Comparison of ENCODE assay signal across 25 cellular contexts in genomic region chr1:66919063-66919462, GRCh38.
"Had no signal": no experiment of that assay in that cellular context is flagged by ENCODE, and none has a peak within 500 bp of the region (broad histone marks: within the 10 kb centered on the region; RNA-seq: fewer than 3 reads in every experiment).

No MANE protein-coding gene starts in this region.

- DNase-seq: central memory CD4-positive, alpha-beta T cell; dermis blood vessel endothelial cell; effector memory CD4-positive, alpha-beta T cell; head of caudate nucleus; left lung; mesenchymal stem cell; midbrain; natural killer cell; stimulated activated CD4-positive, alpha-beta T cell treated with anti-CD3 and anti-CD28 coated beads, Interleukin-12 subunit alpha, Interleukin-12 subunit beta, amount 100 ng/mL, for 4 hours; stimulated activated CD4-positive, alpha-beta T cell treated with anti-CD3 and anti-CD28 coated beads, Interleukin-1b, Interleukin-23, amount 100 ng/mL, for 48 hours; stimulated activated CD4-positive, alpha-beta T cell treated with anti-CD3 and anti-CD28 coated beads, Interleukin-4, amount 100 ng/mL, for 1 hour; stimulated activated CD8-positive, alpha-beta memory T cell treated with anti-CD3 and anti-CD28 coated beads, Interleukin-4, amount 100 ng/mL, for 48 hours; stimulated activated naive CD4-positive, alpha-beta T cell; stimulated activated naive CD8-positive, alpha-beta T cell treated with anti-CD3 and anti-CD28 coated beads, Interleukin-15, amount 100 ng/mL, for 72 hours; upper lobe of right lung; uterus had no signal

- H3K27ac ChIP-seq: coronary artery, left lung, neutrophil, parathyroid adenoma, right atrium auricular region, upper lobe of right lung, uterus had no signal

- H3K4me3 ChIP-seq: coronary artery, left lung, right atrium auricular region, smooth muscle cell, tibial nerve, upper lobe of right lung, uterus had no signal

- ATAC-seq: left lung; natural killer cell; sciatic nerve; stimulated activated naive CD8-positive, alpha-beta T cell treated with anti-CD3 and anti-CD28 coated beads, Interleukin-15, amount 100 ng/mL, for 72 hours; upper lobe of right lung had no signal

- FAIRE-seq: frontal cortex, keratinocyte had no signal

- H3K36me3 ChIP-seq: left lung, neutrophil, right atrium auricular region, upper lobe of right lung, uterus had no signal

- H3K27me3 ChIP-seq: left lung, neutrophil, right atrium auricular region, tibial nerve, upper lobe of right lung, uterus had no signal

- H3K9me3 ChIP-seq: neutrophil, right atrium auricular region, tibial nerve, upper lobe of right lung, uterus had no signal

- H3K4me1 ChIP-seq: parathyroid adenoma, uterus had no signal
